Comparison of ENCODE assay signal across 11 cellular contexts in genomic region chr19:32748497-32748896, GRCh38. TPM values are rescaled to one million over a fixed set of nuclear protein-coding genes. Genes with fewer than 3 reads are reported as not detected.
DNase-seq lines count a peak whose midpoint lies in the region; ATAC-seq, FAIRE-seq and TF ChIP-seq lines count a peak whose summit lies in the region.
"Had no signal": no experiment of that assay in that cellular context is flagged by ENCODE, and none has a peak within 500 bp of the region (broad histone marks: within the 10 kb centered on the region; RNA-seq: fewer than 3 reads in every experiment).

No MANE protein-coding gene starts in this region.

- peak; percentile 61 for FAIRE-seq in GM12891 (lab: Jason Lieb, UNC)
- FAIRE-seq: A204.1, urothelium cell line had no signal

- no peak for ATAC-seq in GM21786 (IDR thresholded peaks at IDR 0.05; ENCODE audit: unreplicated experiment)

- no peak for TF ChIP-seq POLR2A in GM12891 (IDR thresholded peaks at IDR 0.05; ENCODE audit: low read depth, low read length)

- DNase-seq in NCI-H1417 (lab: John Stamatoyannopoulos, UW) (peak; percentile 41 to 67 (median 52)), NCI-H1417 treated with DMSO at 0.1 percent for 48 hours (lab: John Stamatoyannopoulos, UW) (no peak), GM12891 (ENCODE audit: insufficient read length, low spot score) (peak; percentile 30), NCI-H82 treated with DMSO at 0.1 percent for 48 hours (lab: John Stamatoyannopoulos, UW; ENCODE audit: unreplicated experiment) (peak; percentile 0), iPS-NIHi11 (ENCODE audit: low spot score) (peak; percentile 26), OCI-M2 (lab: John Stamatoyannopoulos, UW; ENCODE audit: unreplicated experiment) (no peak), SKM-1 (lab: John Stamatoyannopoulos, UW; ENCODE audit: unreplicated experiment) (no peak)
- DNase-seq: NCI-H226 had no signal

TF ChIP-seq in GM12891, 5 proteins besides CTCF, POLR2A, EP300 and RAD21:
- TF ChIP-seq TAF1 (IDR thresholded peaks at IDR 0.05; ENCODE audit: low read depth, low read length) (no peak), POU2F2 (IDR thresholded peaks at IDR 0.05; ENCODE audit: low read depth, low read length) (peak; percentile 36; the same call in 1 of the 2 replicates), POLR2AphosphoS5 (IDR thresholded peaks at IDR 0.05; ENCODE audit: low read depth, low read length) (no peak), PAX5 (IDR thresholded peaks at IDR 0.05; ENCODE audit: insufficient read depth, low read length, severe bottlenecking) (no peak), SPI1 (IDR thresholded peaks at IDR 0.05; ENCODE audit: low read depth, low read length) (0 out of 2 replicates have a peak, but pooled peaks have one; percentile 6)

RNA-seq across cellular contexts. Expression of gene TDRD12, which starts 28.9 kb away (rescaled TPM):
- 4.7 TPM for polyA plus RNA-seq in GM12891 (2012; ENCODE audit: low read depth, missing spikeins)

RNA-seq across cellular contexts. Expression of gene NUDT19, which starts 56.9 kb away (rescaled TPM):
- 7.2 TPM for polyA plus RNA-seq in GM12891 (2012; ENCODE audit: low read depth, missing spikeins)

Comparison
In these comparisons a context has a peak if more than half of its experiments do, and no peak if none do; other contexts are left out.
1. DNase-seq: peak in NCI-H1417 (3 of 3), GM12891 (single experiment), NCI-H82 treated with DMSO at 0.1 percent for 48 hours (single experiment) and iPS-NIHi11 (single experiment); none in NCI-H1417 treated with DMSO at 0.1 percent for 48 hours (single experiment), OCI-M2 (single experiment) and SKM-1 (single experiment).